In the genomic region with DNA sequence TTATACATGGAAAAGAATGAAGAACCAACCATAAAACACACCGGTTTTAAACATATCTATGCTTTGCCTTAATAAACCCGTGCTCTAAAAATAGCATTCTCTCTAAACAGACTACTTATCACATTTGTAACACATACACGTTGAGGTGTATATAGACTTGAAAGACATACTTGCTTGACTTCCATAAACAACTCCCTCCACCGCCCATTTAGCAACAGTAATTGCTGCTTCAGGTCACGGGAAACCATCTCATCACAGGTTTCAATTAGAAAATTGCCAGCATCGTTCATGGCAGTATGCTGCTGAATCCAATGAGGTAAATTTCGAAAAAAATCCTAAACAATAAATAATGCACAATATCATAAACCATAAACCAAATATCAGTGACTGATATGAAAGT, we compare ENCODE assay signal across 18 cellular contexts.
DNase-seq lines count a peak whose midpoint lies in the region; ATAC-seq, FAIRE-seq and TF ChIP-seq lines count a peak whose summit lies in the region.
"Had no signal": no experiment of that assay in that cellular context is flagged by ENCODE, and none has a peak within 500 bp of the region (broad histone marks: within the 10 kb centered on the region; RNA-seq: fewer than 3 reads in every experiment).

No MANE protein-coding gene starts in this region.

- TF ChIP-seq EP300 in HepG2 (IDR thresholded peaks at IDR 0.05; ENCODE audit: low read depth in 2 of 2, low read length in 2 of 2): no peak
- TF ChIP-seq EP300 in HepG2 (CRISPR knock-in tag; IDR thresholded peaks at IDR 0.05; ENCODE audit: borderline replicate concordance): no peak

- no peak overlapping the region for H3K18ac ChIP-seq in mesenchymal stem cell (ENCODE audit: low read depth in 1 of 2, low read length in 2 of 2)

- FAIRE-seq in HepG2 (lab: Jason Lieb, UNC): no peak
- FAIRE-seq: colon had no signal

- DNase-seq in HepG2 (ENCODE audit: low spot score) (no peak), right lobe of liver (no peak), SJSA1 (ENCODE audit: low read depth in 1 of 2, low spot score in 2 of 2) (no peak), mesenchymal stem cell (no peak), NOMO-1 treated with DMSO at 0.1 percent for 48 hours (lab: John Stamatoyannopoulos, UW; ENCODE audit: unreplicated experiment) (no peak)
- no peak for DNase-seq in stimulated activated CD8-positive, alpha-beta memory T cell treated with anti-CD3 and anti-CD28 coated beads, Interleukin-4, amount 100 ng/mL, for 48 hours
- DNase-seq: activated CD8-positive, alpha-beta memory T cell treated with anti-CD3 and anti-CD28 coated beads for 24 hours; activated effector memory CD4-positive, alpha-beta T cell treated with Interleukin-2 at 50 U/mL for 16 hours; erythroblast; left colon; testis had no signal

- H2AK5ac ChIP-seq in mesenchymal stem cell (ENCODE audit: low read length, severe bottlenecking): no peak overlapping the region

- ATAC-seq in HepG2 (no peak; the same call in 2 of the 3 replicates), right lobe of liver (no peak), GM18502 (IDR thresholded peaks at IDR 0.05; ENCODE audit: poor library complexity, unreplicated experiment) (no peak), GM21390 (IDR thresholded peaks at IDR 0.05; ENCODE audit: unreplicated experiment) (no peak)
- ATAC-seq: left colon had no signal

- no peak overlapping the region for H2BK5ac ChIP-seq in mesenchymal stem cell (ENCODE audit: low read depth, low read length, poor library complexity, severe bottlenecking)

- under 1% methylated on average over 7 of the region's 7 CpGs for WGBS in HepG2 (ENCODE audit: low lambda C conversion rate)
- WGBS in right lobe of liver (ENCODE audit: insufficient coverage, low coverage, low lambda C conversion rate, missing lambda C conversion rate): 49% methylated on average over 7 of the region's 7 CpGs
- WGBS in mesenchymal stem cell: 90% methylated on average over 6 of the region's 7 CpGs

- no peaks in the 10 kb centered on the region for H3K27me3 ChIP-seq in HepG2 (ENCODE audit: control insufficient read depth in 1 of 2, insufficient read depth in 2 of 2, low read length in 2 of 2)
- H3K27me3 ChIP-seq in right lobe of liver: no peaks in the 10 kb centered on the region
- no peaks in the 10 kb centered on the region for H3K27me3 ChIP-seq in SJSA1 (replicated peaks)
- no peaks in the 10 kb centered on the region for H3K27me3 ChIP-seq in mesenchymal stem cell (ENCODE audit: control insufficient read depth in 1 of 2, insufficient read depth in 1 of 2, low read length in 2 of 2)
- H3K27me3 ChIP-seq: ascending aorta, testis had no signal

- H3K4ac ChIP-seq in mesenchymal stem cell (ENCODE audit: low read depth in 1 of 2, low read length in 2 of 2): no peak overlapping the region

- peak overlapping the region; percentile 42 for H2AFZ ChIP-seq in HepG2 (ENCODE audit: low read length)
- no peak overlapping the region for H2AFZ ChIP-seq in mesenchymal stem cell (ENCODE audit: low read depth, low read length)

- H3K79me1 ChIP-seq in mesenchymal stem cell (replicated peaks; ENCODE audit: low read length, poor library complexity, severe bottlenecking): no peaks in the 10 kb centered on the region

- no peak overlapping the region for H4K8ac ChIP-seq in mesenchymal stem cell (ENCODE audit: low read length)

- H3K27ac ChIP-seq in HepG2 (ENCODE audit: extremely low read length, insufficient read depth, low read length) (no peak overlapping the region), right lobe of liver (no peak overlapping the region), SJSA1 (0 out of 2 replicates have a peak overlapping the region, but pooled peaks have one; percentile 7), mesenchymal stem cell (ENCODE audit: low read length, poor library complexity, severe bottlenecking) (no peak overlapping the region)
- H3K27ac ChIP-seq: ascending aorta, prostate gland, SK-N-MC, testis, VCaP had no signal

- H3K4me2 ChIP-seq in HepG2 (ENCODE audit: low read depth, low read length) (peak overlapping the region; percentile 41), mesenchymal stem cell (ENCODE audit: low read length, poor library complexity, severe bottlenecking) (no peak overlapping the region)

- H3K9ac ChIP-seq in HepG2 (ENCODE audit: insufficient read depth, low read depth, low read length) (no peak overlapping the region), mesenchymal stem cell (ENCODE audit: low read length) (peak overlapping the region; percentile 14)

- no peak overlapping the region for H2BK12ac ChIP-seq in mesenchymal stem cell (ENCODE audit: low read length in 2 of 2)

- no peak overlapping the region for H2BK120ac ChIP-seq in mesenchymal stem cell (ENCODE audit: low read depth, low read length)

- no peak for TF ChIP-seq CTCF in HepG2 (CRISPR knock-in tag; IDR thresholded peaks at IDR 0.05)
- no peak for TF ChIP-seq CTCF in right lobe of liver (IDR thresholded peaks at IDR 0.05)

- H2BK15ac ChIP-seq in mesenchymal stem cell (ENCODE audit: low read depth, poor library complexity, severe bottlenecking): no peak overlapping the region

- TF ChIP-seq POLR2A in HepG2 (IDR thresholded peaks at IDR 0.05; ENCODE audit: insufficient read depth in 1 of 2, low read depth in 2 of 2, low read length in 2 of 2): no peak
- no peak for TF ChIP-seq POLR2A in right lobe of liver (IDR thresholded peaks at IDR 0.05)

- no TSS peak for BruUV-seq in HepG2 (replicated peaks; lab: Mats Ljungman, UMichigan)

- no peak overlapping the region for H4K91ac ChIP-seq in mesenchymal stem cell (ENCODE audit: low read length)

- H3K36me3 ChIP-seq in HepG2 (replicated peaks in 1 of 2; ENCODE audit: control insufficient read depth in 1 of 2, insufficient read depth in 2 of 2, low read length in 2 of 2) (no peaks in the 10 kb centered on the region), right lobe of liver (no peaks in the 10 kb centered on the region), SJSA1 (no peaks in the 10 kb centered on the region), mesenchymal stem cell (ENCODE audit: control insufficient read depth in 1 of 2, insufficient read depth in 2 of 2, low read depth in 1 of 2, low read length in 2 of 2) (no peaks in the 10 kb centered on the region)
- H3K36me3 ChIP-seq: ascending aorta, prostate gland had no signal

- no peak for TF ChIP-seq RAD21 in HepG2 (CRISPR knock-in tag; IDR thresholded peaks at IDR 0.05)

- H4K20me1 ChIP-seq in HepG2 (ENCODE audit: insufficient read depth, low read length): no peaks in the 10 kb centered on the region

- CTCF ChIA-PET in HepG2 (lab: Yijun Ruan, JAX; ENCODE audit: low intra/inter-chr PET ratio, low total read pairs): no interaction called here

- no peaks in the 10 kb centered on the region for H3K9me3 ChIP-seq in HepG2 (ENCODE audit: low read length)
- H3K9me3 ChIP-seq in right lobe of liver: no peaks in the 10 kb centered on the region
- no peaks in the 10 kb centered on the region for H3K9me3 ChIP-seq in SJSA1 (replicated peaks)
- no peaks in the 10 kb centered on the region for H3K9me3 ChIP-seq in mesenchymal stem cell (ENCODE audit: control insufficient read depth, low read length)
- H3K9me3 ChIP-seq: ascending aorta, prostate gland, testis had no signal

- H3K4me3 ChIP-seq in HepG2 (replicated peaks in 1 of 3; ENCODE audit: insufficient read depth in 1 of 3, low read depth in 2 of 3, low read length in 3 of 3) (peak overlapping the region; percentile 29 to 32 (median 30); a peak in 4 of 6 replicates), right lobe of liver (no peak overlapping the region), SJSA1 (peak overlapping the region; percentile 38), mesenchymal stem cell (ENCODE audit: insufficient read depth in 1 of 2, low read depth in 1 of 2, low read length in 2 of 2) (no peak overlapping the region)
- H3K4me3 ChIP-seq: prostate gland, SK-N-MC, testis had no signal

- no peaks in the 10 kb centered on the region for H3K79me2 ChIP-seq in HepG2 (ENCODE audit: insufficient read depth, low read length)

- intact Hi-C loops in HepG2 (cut with micrococcal nuclease; ENCODE audit: unreplicated experiment): no loop called here
- intact Hi-C loops in right lobe of liver (cut with DNase I): no loop called here

- no peak overlapping the region for H3K23ac ChIP-seq in mesenchymal stem cell (ENCODE audit: low read length in 2 of 2)

- H3K14ac ChIP-seq in mesenchymal stem cell (ENCODE audit: low read length in 2 of 2): no peak overlapping the region

- POLR2A ChIA-PET in HepG2 (lab: Yijun Ruan, JAX): no interaction called here

- H3K4me1 ChIP-seq in HepG2 (ENCODE audit: insufficient read depth, low read length) (peaks cover 9% of the 10 kb centered on the region), right lobe of liver (no peaks in the 10 kb centered on the region), SJSA1 (replicated peaks) (no peaks in the 10 kb centered on the region), mesenchymal stem cell (ENCODE audit: control insufficient read depth, insufficient read depth, low read depth, low read length) (peaks cover 2% of the 10 kb centered on the region)
- H3K4me1 ChIP-seq: ascending aorta, prostate gland, testis had no signal

- in situ Hi-C loops in HepG2 (cut with HindIII; ENCODE audit: extremely low pct_ligation_motif_present, low pct_unique_long_range_greater_than_20kb): no loop called here

Comparison
In these comparisons a context has a peak if more than half of its experiments do, and no peak if none do; other contexts are left out.
1. H3K4me3 ChIP-seq: peak in HepG2 (3 of 3) and SJSA1 (single experiment); none in right lobe of liver (0 of 3) and mesenchymal stem cell (0 of 2).